16 cellular contexts compared by ENCODE assay signal in genomic region chr20:51791626-51792025, GRCh38. TPM values are rescaled to one million over a fixed set of nuclear protein-coding genes. Genes with fewer than 3 reads are reported as not detected.
A peak's percentile ranks its signal among the peaks of the same experiment; 100 is the strongest.
DNase-seq lines count a peak whose midpoint lies in the region; ATAC-seq and TF ChIP-seq lines count a peak whose summit lies in the region.
"Had no signal": no experiment of that assay in that cellular context is flagged by ENCODE, and none has a peak within 500 bp of the region (broad histone marks: within the 10 kb centered on the region; RNA-seq: fewer than 3 reads in every experiment).

No MANE protein-coding gene starts in this region.

- DNase-seq in GM23338 (ENCODE audit: low spot score) = no peak
- no peak for DNase-seq in neural progenitor cell (ENCODE audit: low spot score)
- no peak for DNase-seq in aorta
- DNase-seq in mesenteric fat pad (ENCODE audit: low spot score) = no peak
- DNase-seq in ascending aorta (ENCODE audit: low spot score in 2 of 2) = no peak
- no peak for DNase-seq in activated CD4-positive, alpha-beta T cell treated with anti-CD3 and anti-CD28 coated beads, Interleukin-2, amount 10 ng/mL, durations not matched to agents 24 days and 14 days
- DNase-seq: C1 segment of cervical spinal cord; CD4-positive, alpha-beta memory T cell; COR-L47; DMS153; DND-41; GM23248; H7; HCEC 1CT had no signal

- no peaks in the 10 kb centered on the region for H3K9me2 ChIP-seq in GM23338 (ENCODE audit: insufficient read depth)

- H3K36me3 Mint-ChIP-seq in GM23338 (ENCODE audit: low read depth) (peaks cover 89% of the 10 kb centered on the region), neural progenitor cell (peaks cover 36% of the 10 kb centered on the region)
- no peaks in the 10 kb centered on the region for H3K36me3 Mint-ChIP-seq in activated CD4-positive, alpha-beta T cell treated with anti-CD3 and anti-CD28 coated beads, Interleukin-2, amount 10 ng/mL, durations not matched to agents 24 days and 14 days (ENCODE audit: low read depth)
- H3K36me3 Mint-ChIP-seq: CD4-positive, alpha-beta memory T cell had no signal

- H3K27me3 ChIP-seq in GM23338 (ENCODE audit: insufficient read depth) = no peaks in the 10 kb centered on the region
- H3K27me3 ChIP-seq in HUES6 (ENCODE audit: control insufficient read depth, insufficient read depth, low read length) = no peaks in the 10 kb centered on the region
- H3K27me3 ChIP-seq in neural progenitor cell = no peaks in the 10 kb centered on the region
- no peaks in the 10 kb centered on the region for H3K27me3 ChIP-seq in aorta (ENCODE audit: control insufficient read depth in 1 of 2, insufficient read depth in 2 of 2, low read length in 1 of 2)
- no peaks in the 10 kb centered on the region for H3K27me3 ChIP-seq in ascending aorta

- H3K4me2 ChIP-seq in GM23338 = no peak overlapping the region
- no peak overlapping the region for H3K4me2 ChIP-seq in neural progenitor cell

- H3F3A ChIP-seq in GM23338 (replicated peaks; ENCODE audit: low read depth) (peaks cover 26% of the 10 kb centered on the region), neural progenitor cell (ENCODE audit: low read depth) (peaks cover 59% of the 10 kb centered on the region)

- H3K4me3 ChIP-seq in GM23338 (no peak overlapping the region), HUES6 (ENCODE audit: low read depth, low read length) (no peak overlapping the region), neural progenitor cell (no peak overlapping the region), aorta (ENCODE audit: low read length in 2 of 2) (no peak overlapping the region), ascending aorta (no peak overlapping the region)
- H3K4me3 ChIP-seq: GM23248 had no signal

- peaks cover 78% of the 10 kb centered on the region for H4K20me1 ChIP-seq in GM23338 (replicated peaks; ENCODE audit: insufficient read depth)
- peaks cover 100% of the 10 kb centered on the region for H4K20me1 ChIP-seq in neural progenitor cell (ENCODE audit: low read depth)

- WGBS in aorta, 2 donors = 93 to 94% methylated on average over 13 of the region's 13 CpGs

- H3K4me1 Mint-ChIP-seq in GM23338 (peaks cover 36% of the 10 kb centered on the region), neural progenitor cell (peaks cover 26% of the 10 kb centered on the region)
- H3K4me1 Mint-ChIP-seq in activated CD4-positive, alpha-beta T cell treated with anti-CD3 and anti-CD28 coated beads, Interleukin-2, amount 10 ng/mL, durations not matched to agents 24 days and 14 days = no peaks in the 10 kb centered on the region
- H3K4me1 Mint-ChIP-seq: CD4-positive, alpha-beta memory T cell had no signal

- intact Hi-C loops in aorta (cut with DNase I) (no loop called here), ascending aorta (cut with DNase I) (loop anchor here (10.0 kb wide), 1 partner anchor 293 kb away; no protein-coding TSS in a partner anchor)
- intact Hi-C loops in activated CD4-positive, alpha-beta T cell treated with anti-CD3 and anti-CD28 coated beads, Interleukin-2, amount 10 ng/mL, durations not matched to agents 24 days and 14 days (cut with micrococcal nuclease) = no loop called here

- H3K27ac ChIP-seq in GM23338 (ENCODE audit: low read depth) (no peak overlapping the region), HUES6 (ENCODE audit: low read depth, low read length) (peak overlapping the region; percentile 26; the same call in 1 of the 2 replicates), neural progenitor cell (peak overlapping the region; percentile 37), aorta (ENCODE audit: low read depth in 1 of 2, low read length in 2 of 2) (no peak overlapping the region), ascending aorta (no peak overlapping the region)
- H3K27ac ChIP-seq: GM23248 had no signal

- H3K4me1 ChIP-seq in GM23338 (ENCODE audit: insufficient read depth) (peaks cover 27% of the 10 kb centered on the region), HUES6 (ENCODE audit: control insufficient read depth, insufficient read depth, low read length) (peaks cover 24% of the 10 kb centered on the region), neural progenitor cell (peaks cover 37% of the 10 kb centered on the region), aorta (ENCODE audit: control insufficient read depth in 1 of 2, insufficient read depth in 2 of 2, low read length in 2 of 2) (no peaks in the 10 kb centered on the region), ascending aorta (no peaks in the 10 kb centered on the region)

- peaks cover 20% of the 10 kb centered on the region for H3K27me3 Mint-ChIP-seq in GM23338 (ENCODE audit: insufficient read depth, low read depth, poor library complexity)
- peaks cover 6% of the 10 kb centered on the region for H3K27me3 Mint-ChIP-seq in neural progenitor cell (ENCODE audit: insufficient read depth, low read depth)
- no peaks in the 10 kb centered on the region for H3K27me3 Mint-ChIP-seq in activated CD4-positive, alpha-beta T cell treated with anti-CD3 and anti-CD28 coated beads, Interleukin-2, amount 10 ng/mL, durations not matched to agents 24 days and 14 days

- ATAC-seq in GM23338 (no peak), aorta (ENCODE audit: low FRiP score) (peak; percentile 26)

- no peak overlapping the region for H3K9ac ChIP-seq in HUES6 (ENCODE audit: low read length)
- H3K9ac ChIP-seq in neural progenitor cell = no peak overlapping the region
- H3K9ac ChIP-seq: GM23248 had no signal

- H3K9me3 Mint-ChIP-seq in GM23338 (no peaks in the 10 kb centered on the region), neural progenitor cell (no peaks in the 10 kb centered on the region)
- H3K9me3 Mint-ChIP-seq in activated CD4-positive, alpha-beta T cell treated with anti-CD3 and anti-CD28 coated beads, Interleukin-2, amount 10 ng/mL, durations not matched to agents 24 days and 14 days = no peaks in the 10 kb centered on the region
- H3K9me3 Mint-ChIP-seq: CD4-positive, alpha-beta memory T cell had no signal

- H3K9me3 ChIP-seq in HUES6 (ENCODE audit: control insufficient read depth, insufficient read depth, low read depth, low read length) (no peaks in the 10 kb centered on the region), neural progenitor cell (ENCODE audit: low read depth) (no peaks in the 10 kb centered on the region), aorta (ENCODE audit: control insufficient read depth, low read length) (no peaks in the 10 kb centered on the region), ascending aorta (no peaks in the 10 kb centered on the region)

- H3K27ac Mint-ChIP-seq in GM23338 (no peak overlapping the region), neural progenitor cell (no peak overlapping the region)
- H3K27ac Mint-ChIP-seq in activated CD4-positive, alpha-beta T cell treated with anti-CD3 and anti-CD28 coated beads, Interleukin-2, amount 10 ng/mL, durations not matched to agents 24 days and 14 days = no peak overlapping the region
- H3K27ac Mint-ChIP-seq: CD4-positive, alpha-beta memory T cell had no signal

- H3K79me2 ChIP-seq in GM23338 (replicated peaks; ENCODE audit: insufficient read depth) = peaks cover 100% of the 10 kb centered on the region
- peaks cover 100% of the 10 kb centered on the region for H3K79me2 ChIP-seq in neural progenitor cell (ENCODE audit: low read depth)

- no peak overlapping the region for H3K4me3 Mint-ChIP-seq in GM23338
- no peak overlapping the region for H3K4me3 Mint-ChIP-seq in neural progenitor cell
- no peak overlapping the region for H3K4me3 Mint-ChIP-seq in activated CD4-positive, alpha-beta T cell treated with anti-CD3 and anti-CD28 coated beads, Interleukin-2, amount 10 ng/mL, durations not matched to agents 24 days and 14 days
- H3K4me3 Mint-ChIP-seq: CD4-positive, alpha-beta memory T cell had no signal

- H3K36me3 ChIP-seq in GM23338 (ENCODE audit: insufficient read depth) (peaks cover 50% of the 10 kb centered on the region), HUES6 (ENCODE audit: control insufficient read depth, insufficient read depth, low read length) (peaks cover 92% of the 10 kb centered on the region), neural progenitor cell (peaks cover 20% of the 10 kb centered on the region), aorta (ENCODE audit: control insufficient read depth in 1 of 2, insufficient read depth in 2 of 2, low read length in 1 of 2) (no peaks in the 10 kb centered on the region), ascending aorta (no peaks in the 10 kb centered on the region)

- TF ChIP-seq CTCF in GM23338 (conservative IDR thresholded peaks at IDR 0.05; ENCODE audit: low read depth in 2 of 2) (no peak), neural progenitor cell (IDR thresholded peaks at IDR 0.05) (no peak), ascending aorta (IDR thresholded peaks at IDR 0.05) (no peak)

- H2AFZ ChIP-seq in GM23338 (no peak overlapping the region), neural progenitor cell (replicated peaks) (no peak overlapping the region)
- H2AFZ ChIP-seq: GM23248 had no signal

TF ChIP-seq in GM23338, 12 proteins besides CTCF, POLR2A, EP300 and RAD21:
- TF ChIP-seq POLR2AphosphoS5 (IDR thresholded peaks at IDR 0.05; ENCODE audit: low read depth) = 0 out of 2 replicates have a peak, but pooled peaks have one; percentile 3
- no peak for TF ChIP-seq ZNF331 (CRISPR knock-in tag; IDR thresholded peaks at IDR 0.05; ENCODE audit: low read depth)
- no peak for TF ChIP-seq CREB1 (CRISPR knock-in tag; IDR thresholded peaks at IDR 0.05; ENCODE audit: low read depth)

RNA-seq across cellular contexts. Expression of gene SALL4, which starts 10.7 kb away (rescaled TPM):
- 218 and 227 TPM in 2 replicates for total RNA-seq in GM23338 (2014; rRNA removed; shearing (Covaris generic))
- 122 and 123 TPM in 2 replicates for polyA plus RNA-seq in GM23338 (2016; fragmentation: Nextera tagmentation; extraction: Ambion mirVana)
- 219 and 274 TPM in 2 replicates for total RNA-seq in neural progenitor cell (ENCODE audit: low replicate concordance)
- under 1 TPM; 0.12 to 0.19 TPM for total RNA-seq in aorta
- polyA plus RNA-seq in aorta = under 1 TPM in 1 of 2 donors, not detected in 1; 0.18 TPM
- total RNA-seq in mesenteric fat pad = 0.16 TPM
- not detected for total RNA-seq in ascending aorta
- total RNA-seq in activated CD4-positive, alpha-beta T cell treated with anti-CD3 and anti-CD28 coated beads, Interleukin-2, amount 10 ng/mL, durations not matched to agents 24 days and 14 days = 0.28 and 0.75 TPM in 2 replicates
- total RNA-seq: A172, GM23248 had no signal
- polyA plus RNA-seq: CD4-positive, alpha-beta memory T cell; GM23248 had no signal

RNA-seq across cellular contexts. Expression of gene ATP9A, which starts 23.4 kb away (rescaled TPM):
- total RNA-seq in GM23338 (2014; rRNA removed; shearing (Covaris generic)) = 4.3 and 5.9 TPM in 2 replicates
- polyA plus RNA-seq in GM23338 (2016; fragmentation: Nextera tagmentation; extraction: Ambion mirVana) (0.68 and 0.94 TPM in 2 replicates), aorta (10 to 100 TPM; 10.6 to 17.4 TPM)
- total RNA-seq in neural progenitor cell (ENCODE audit: low replicate concordance) (17.6 and 18.2 TPM in 2 replicates), aorta (10 to 100 TPM; 49.0 to 59.8 TPM), mesenteric fat pad (109 TPM), ascending aorta (14.5 TPM)
- total RNA-seq in activated CD4-positive, alpha-beta T cell treated with anti-CD3 and anti-CD28 coated beads, Interleukin-2, amount 10 ng/mL, durations not matched to agents 24 days and 14 days = 14.7 and 16.1 TPM in 2 replicates

Comparison
In these comparisons a context has a peak if more than half of its experiments do, and no peak if none do; other contexts are left out.
1. H3K27ac ChIP-seq: peak in HUES6 (single experiment) and neural progenitor cell (single experiment); none in GM23338 (single experiment), aorta (0 of 2) and ascending aorta (0 of 2).
2. RNA of gene SALL4, which starts 10.7 kb away (total RNA-seq): 218 to 227 TPM in GM23338 and 219 to 274 TPM in neural progenitor cell; 0.28 to 0.75 TPM in activated CD4-positive, alpha-beta T cell treated with anti-CD3 and anti-CD28 coated beads, Interleukin-2, amount 10 ng/mL, durations not matched to agents 24 days and 14 days, 0.12 to 0.19 TPM in aorta, 0.16 TPM in mesenteric fat pad (single experiment) and not detected in ascending aorta (single experiment); every median in the first group is over 100 times any median in the second.